ENCODE assay signal across 23 cellular contexts in the genomic region with DNA sequence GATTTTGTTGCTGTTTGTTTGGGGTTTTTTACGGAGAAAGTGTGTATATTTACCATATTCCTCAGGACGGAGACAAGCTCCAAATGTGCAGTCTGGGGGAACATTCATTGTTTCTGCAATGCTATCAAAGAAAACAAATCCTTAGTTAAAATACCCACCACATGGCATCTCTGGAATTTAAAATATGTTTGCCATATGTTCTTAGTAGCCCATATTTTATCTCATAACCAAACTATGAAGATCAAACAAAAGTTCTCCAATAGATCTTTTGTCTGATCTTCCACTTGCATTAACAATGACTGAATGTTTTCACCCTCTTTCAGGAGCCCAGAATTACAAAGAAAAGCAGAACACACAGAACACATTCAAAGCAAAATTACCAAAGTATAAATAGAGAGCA. TPM values are rescaled to one million over a fixed set of nuclear protein-coding genes. Genes with fewer than 3 reads are reported as not detected.
DNase-seq lines count a peak whose midpoint lies in the region; ATAC-seq and TF ChIP-seq lines count a peak whose summit lies in the region.
"Had no signal": no experiment of that assay in that cellular context is flagged by ENCODE, and none has a peak within 500 bp of the region (broad histone marks: within the 10 kb centered on the region; RNA-seq: fewer than 3 reads in every experiment).

No MANE protein-coding gene starts in this region.

- intact Hi-C loops in mammary epithelial cell (cut with micrococcal nuclease) = no loop called here
- intact Hi-C loops in breast epithelium (cut with DNase I; ENCODE audit: low total_unique reads) = no loop called here
- intact Hi-C loops in thyroid gland (cut with DNase I) = no loop called here
- intact Hi-C loops in right cardiac atrium (cut with DNase I) = no loop called here

- H3K4me2 ChIP-seq in mammary epithelial cell (ENCODE audit: insufficient read depth, low read depth, low read length) (peak overlapping the region; percentile 11), hepatocyte (peak overlapping the region; percentile 21)

- H3K79me2 ChIP-seq in mammary epithelial cell (ENCODE audit: insufficient read depth, low read length) (no peaks in the 10 kb centered on the region), hepatocyte (no peaks in the 10 kb centered on the region)
- H3K79me2 ChIP-seq: parathyroid adenoma had no signal

- H4K20me1 ChIP-seq in mammary epithelial cell (ENCODE audit: insufficient read depth, low read length) (no peaks in the 10 kb centered on the region), hepatocyte (ENCODE audit: insufficient read depth, poor library complexity, severe bottlenecking) (no peaks in the 10 kb centered on the region)

- no peaks in the 10 kb centered on the region for H3K27me3 ChIP-seq in mammary epithelial cell (ENCODE audit: insufficient read depth, low read length)
- H3K27me3 ChIP-seq in breast epithelium = no peaks in the 10 kb centered on the region
- no peaks in the 10 kb centered on the region for H3K27me3 ChIP-seq in adipocyte (replicated peaks; ENCODE audit: control insufficient read depth, insufficient read depth, low read length)
- no peaks in the 10 kb centered on the region for H3K27me3 ChIP-seq in hepatocyte
- H3K27me3 ChIP-seq in thyroid gland = no peaks in the 10 kb centered on the region
- H3K27me3 ChIP-seq in right cardiac atrium (ENCODE audit: control insufficient read depth, insufficient read depth) = no peaks in the 10 kb centered on the region
- H3K27me3 ChIP-seq: esophagus squamous epithelium, tibial artery had no signal

- H3K9ac ChIP-seq in mammary epithelial cell (ENCODE audit: insufficient read depth, low read length) (no peak overlapping the region), adipocyte (ENCODE audit: low read length) (no peak overlapping the region)
- H3K9ac ChIP-seq: parathyroid adenoma had no signal

- TF ChIP-seq CTCF in mammary epithelial cell (conservative IDR thresholded peaks at IDR 0.05 in 1 of 2, IDR thresholded peaks at IDR 0.05 in 1 of 2; ENCODE audit: extremely low read depth in 1 of 2, insufficient read depth in 1 of 2, low read depth in 1 of 2, low read length in 2 of 2) (no peak), breast epithelium (IDR thresholded peaks at IDR 0.05) (no peak), hepatocyte (IDR thresholded peaks at IDR 0.05; ENCODE audit: poor library complexity) (no peak), thyroid gland (IDR thresholded peaks at IDR 0.05) (no peak)

- no peak for ATAC-seq in right cardiac atrium
- ATAC-seq: HCT116; left colon; mucosa of descending colon; stimulated activated effector memory CD8-positive, alpha-beta T cell treated with anti-CD3 and anti-CD28 coated beads, Interleukin-12 subunit alpha, Interleukin-12 subunit beta, amount 100 ng/mL, for 72 hours; T-helper 17 cell had no signal

- H2AFZ ChIP-seq in mammary epithelial cell (ENCODE audit: low read depth, low read length) (peak overlapping the region; percentile 47), hepatocyte (no peak overlapping the region)
- H2AFZ ChIP-seq: parathyroid adenoma had no signal

- peaks cover 5% of the 10 kb centered on the region for H3K4me1 ChIP-seq in mammary epithelial cell (ENCODE audit: insufficient read depth, low read length)
- H3K4me1 ChIP-seq in breast epithelium = no peaks in the 10 kb centered on the region
- H3K4me1 ChIP-seq in adipocyte (ENCODE audit: control insufficient read depth, insufficient read depth, low read length) = peaks cover 3% of the 10 kb centered on the region
- peaks cover 7% of the 10 kb centered on the region for H3K4me1 ChIP-seq in hepatocyte (ENCODE audit: insufficient read depth)
- no peaks in the 10 kb centered on the region for H3K4me1 ChIP-seq in thyroid gland
- H3K4me1 ChIP-seq in right cardiac atrium (ENCODE audit: control insufficient read depth, insufficient read depth, low read length) = no peaks in the 10 kb centered on the region
- H3K4me1 ChIP-seq: parathyroid adenoma, tibial artery had no signal

- in situ Hi-C loops in mammary epithelial cell (cut with MboI; ENCODE audit: low sequenced_read_pairs in 2 of 2) = no loop called here

- WGBS in mammary epithelial cell (ENCODE audit: low coverage, missing lambda C conversion rate) = 28% methylated on average over 2 of the region's 2 CpGs
- WGBS in hepatocyte (ENCODE audit: low lambda C conversion rate, missing lambda C conversion rate) = 27% methylated on average over 2 of the region's 2 CpGs
- 40 to 56% methylated on average over 2 of the region's 2 CpGs for WGBS in thyroid gland, 2 donors
- 83% methylated on average over 2 of the region's 2 CpGs for WGBS in right cardiac atrium

- no peaks in the 10 kb centered on the region for H3K9me2 ChIP-seq in hepatocyte (replicated peaks; ENCODE audit: insufficient read depth)

- H3K9me3 ChIP-seq in mammary epithelial cell (replicated peaks; ENCODE audit: insufficient read depth, low read length) (no peaks in the 10 kb centered on the region), breast epithelium (no peaks in the 10 kb centered on the region), adipocyte (ENCODE audit: control insufficient read depth, low read length) (no peaks in the 10 kb centered on the region), hepatocyte (ENCODE audit: low read depth) (no peaks in the 10 kb centered on the region), thyroid gland (no peaks in the 10 kb centered on the region), right cardiac atrium (ENCODE audit: control insufficient read depth, low read length) (no peaks in the 10 kb centered on the region)
- H3K9me3 ChIP-seq: esophagus squamous epithelium, mucosa of descending colon, tibial artery had no signal

- no TSS peak for BruUV-seq in mammary epithelial cell (replicated peaks; lab: Mats Ljungman, UMichigan)

- CTCF ChIA-PET in mammary epithelial cell (lab: Charles Lee; ENCODE audit: low non-redundant PET) = no interaction called here

- dilution Hi-C loops in mammary epithelial cell (cut with HindIII; ENCODE audit: low sequenced_read_pairs) = loop anchor here (5.0 kb wide), 1 partner anchor 44 kb away; no protein-coding TSS in a partner anchor

- TF ChIP-seq POLR2A in breast epithelium (IDR thresholded peaks at IDR 0.05) (no peak), thyroid gland (IDR thresholded peaks at IDR 0.05) (no peak)

- no peaks in the 10 kb centered on the region for H3K36me3 ChIP-seq in mammary epithelial cell (ENCODE audit: insufficient read depth, low read length)
- no peaks in the 10 kb centered on the region for H3K36me3 ChIP-seq in breast epithelium
- no peaks in the 10 kb centered on the region for H3K36me3 ChIP-seq in adipocyte (ENCODE audit: control insufficient read depth, insufficient read depth, low read length, severe bottlenecking)
- H3K36me3 ChIP-seq in hepatocyte (replicated peaks; ENCODE audit: insufficient read depth, low read depth) = no peaks in the 10 kb centered on the region
- H3K36me3 ChIP-seq in thyroid gland = no peaks in the 10 kb centered on the region
- H3K36me3 ChIP-seq: esophagus squamous epithelium, tibial artery had no signal

- H3K4me3 ChIP-seq in mammary epithelial cell (replicated peaks in 1 of 3; ENCODE audit: insufficient read depth in 1 of 3, low read depth in 2 of 3, low read length in 3 of 3) (no peak overlapping the region), breast epithelium (no peak overlapping the region), adipocyte (ENCODE audit: low read length) (no peak overlapping the region), hepatocyte (no peak overlapping the region), thyroid gland (replicated peaks in 1 of 3) (no peak overlapping the region), right cardiac atrium (ENCODE audit: low read length) (no peak overlapping the region)
- H3K4me3 ChIP-seq: esophagus squamous epithelium, mucosa of descending colon, tibial artery had no signal

- H3K27ac ChIP-seq in mammary epithelial cell (ENCODE audit: insufficient read depth, low read depth, low read length) = no peak overlapping the region
- H3K27ac ChIP-seq in breast epithelium = no peak overlapping the region
- H3K27ac ChIP-seq in hepatocyte = no peak overlapping the region
- no peak overlapping the region for H3K27ac ChIP-seq in thyroid gland
- no peak overlapping the region for H3K27ac ChIP-seq in right cardiac atrium (ENCODE audit: low read length)
- H3K27ac ChIP-seq: C4-2B, esophagus squamous epithelium, parathyroid adenoma, tibial artery had no signal

- DNase-seq in mammary epithelial cell (no peak), breast epithelium (ENCODE audit: low spot score in 2 of 2) (no peak), adipocyte (ENCODE audit: low read depth) (peak; percentile 43), hepatocyte (ENCODE audit: low spot score) (no peak), NCI-H226 (no peak), NCI-H2029 (lab: John Stamatoyannopoulos, UW) (no peak), thyroid gland (no peak), right cardiac atrium (no peak)
- DNase-seq: 8988T; activated CD4-positive, alpha-beta memory T cell treated with anti-CD3 and anti-CD28 coated beads for 36 hours; activated naive CD4-positive, alpha-beta T cell treated with anti-CD3 and anti-CD28 coated beads, Interleukin-2, amount 50 U/mL, for 16 hours; activated T-cell treated with anti-CD3 and anti-CD28 coated beads, Interleukin-2, amount 50 U/mL, for 24 hours; DMS53; esophagus squamous epithelium; left colon; mucosa of descending colon; T-helper 17 cell; tibial artery had no signal

RNA-seq across cellular contexts. Expression of a gene that starts 35.3 kb away (rescaled TPM):
- not detected for total RNA-seq in mammary epithelial cell
- 0.09 TPM for polyA plus RNA-seq in mammary epithelial cell
- polyA minus RNA-seq in mammary epithelial cell = not detected
- 1 to 10 TPM in 2 of 3 donors, not detected in 1; 1.3 to 2.6 TPM for total RNA-seq in breast epithelium
- 0.64 and 0.70 TPM in 2 replicates for total RNA-seq in hepatocyte
- not detected in 2 replicates for polyA plus RNA-seq in hepatocyte
- 1 to 10 TPM in 3 of 4 donors, under 1 TPM in 1; 0.33 to 2.6 (median 1.7) TPM for total RNA-seq in thyroid gland
- 1 to 10 TPM in 1 of 4 donors, under 1 TPM in 2, not detected in 1; 0.26 to 1.4 (median 0.50) TPM for total RNA-seq in right cardiac atrium
- polyA plus RNA-seq in right cardiac atrium = 2.2 TPM
- total RNA-seq: HT-29 had no signal

RNA-seq across cellular contexts. Expression of a gene that starts 48.2 kb away (rescaled TPM):
- total RNA-seq in mammary epithelial cell (10 to 100 TPM; 68.3 to 76.3 TPM), breast epithelium (10 to 100 TPM; 72.8 to 97.2 (median 82.9) TPM), hepatocyte (72.2 and 87.2 TPM in 2 replicates), thyroid gland (100 to 1,000 TPM in 1 of 4 donors, 10 to 100 TPM in 3; 76.8 to 109 (median 85.5) TPM), right cardiac atrium (10 to 100 TPM; 45.2 to 71.3 (median 47.9) TPM)
- polyA plus RNA-seq in mammary epithelial cell (31.4 TPM), hepatocyte (76.1 and 78.3 TPM in 2 replicates), right cardiac atrium (32.5 TPM)
- polyA minus RNA-seq in mammary epithelial cell = 69.8 TPM
